16 cellular contexts compared by ENCODE assay signal in the genomic region with DNA sequence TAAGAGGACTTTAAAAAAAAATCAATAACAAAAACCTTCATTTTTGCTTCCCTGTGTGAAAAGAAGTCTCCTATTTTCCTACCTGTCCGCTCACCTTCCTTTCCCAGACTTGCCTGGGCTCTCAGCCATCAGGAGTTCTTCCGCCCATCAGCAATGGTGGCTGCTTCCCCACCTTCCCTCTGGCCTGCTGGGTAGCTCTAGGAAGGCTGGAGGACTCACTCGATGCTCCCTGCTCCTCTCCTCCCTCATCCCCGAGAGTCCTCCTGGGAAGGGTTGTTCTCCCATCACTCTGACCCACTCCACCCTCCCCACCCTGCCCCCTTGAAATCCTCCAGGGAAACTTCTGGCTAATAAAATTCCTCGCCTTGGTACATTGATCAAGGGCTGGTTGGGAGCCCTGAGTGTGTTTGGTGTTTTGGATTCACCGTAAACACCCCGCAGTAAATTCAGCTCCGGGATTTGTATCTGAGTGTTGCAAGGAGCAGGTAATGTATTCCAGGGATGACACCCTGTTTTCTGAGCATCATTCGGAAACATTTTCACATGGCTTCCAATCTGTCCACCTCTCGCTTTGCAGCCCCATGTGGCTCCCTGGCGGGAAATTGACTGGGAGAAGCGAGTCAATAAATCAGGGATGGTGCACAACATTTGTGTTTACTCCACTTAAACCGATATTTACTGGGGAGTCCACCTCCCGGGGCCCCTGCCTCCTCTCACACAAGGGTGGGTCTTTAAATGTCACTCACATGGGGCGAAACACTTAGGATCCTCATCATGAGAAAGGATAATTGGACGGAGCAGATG.
"Had no signal": no experiment of that assay in that cellular context is flagged by ENCODE, and none has a peak within 500 bp of the region (broad histone marks: within the 10 kb centered on the region; RNA-seq: fewer than 3 reads in every experiment).

No MANE protein-coding gene starts in this region.

- H3K36me3 ChIP-seq: colonic mucosa, esophagus squamous epithelium, heart right ventricle, ovary, stomach, thyroid gland, vagina had no signal

- ATAC-seq: activated T-helper 17 cell treated with anti-CD3 and anti-CD28 coated beads, Interleukin-2, amount 50 U/mL, for 72 hours; heart right ventricle; left ventricle myocardium superior had no signal

- H3K9me3 Mint-ChIP-seq: activated T-helper 17 cell treated with anti-CD3 and anti-CD28 coated beads, Interleukin-2, amount 50 U/mL, for 72 hours had no signal

- DNase-seq: activated B cell treated with CpG ODN at 0.5 μM for 24 hours; activated CD4-positive, alpha-beta T cell treated with anti-CD3 and anti-CD28 coated beads, Interleukin-2, amount 50 U/mL, for 1 hour; activated naive CD4-positive, alpha-beta T cell treated with anti-CD3 and anti-CD28 coated beads for 36 hours; activated T-cell treated with anti-CD3 and anti-CD28 coated beads for 4 hours; caudate nucleus; colonic mucosa; esophagus squamous epithelium; foreskin fibroblast; heart right ventricle; kidney; left ventricle myocardium superior; stomach; thyroid gland had no signal

- H3K27ac ChIP-seq: colonic mucosa, esophagus squamous epithelium, heart right ventricle, ovary, stomach, thyroid gland, vagina had no signal

- H3K4me3 ChIP-seq: colonic mucosa, esophagus squamous epithelium, heart right ventricle, ovary, stomach, thyroid gland, vagina had no signal

- H3K4me1 ChIP-seq: colonic mucosa, esophagus squamous epithelium, heart right ventricle, stomach, thyroid gland, vagina had no signal

- FAIRE-seq: kidney had no signal

- H3K27me3 ChIP-seq: colonic mucosa, ovary, thyroid gland, vagina had no signal

- H3K27ac Mint-ChIP-seq: activated B cell treated with CpG ODN at 0.5 μM for 24 hours; activated naive CD4-positive, alpha-beta T cell treated with anti-CD3 and anti-CD28 coated beads for 36 hours had no signal
